Comparison of ENCODE assay signal across 16 cellular contexts in the genomic region with DNA sequence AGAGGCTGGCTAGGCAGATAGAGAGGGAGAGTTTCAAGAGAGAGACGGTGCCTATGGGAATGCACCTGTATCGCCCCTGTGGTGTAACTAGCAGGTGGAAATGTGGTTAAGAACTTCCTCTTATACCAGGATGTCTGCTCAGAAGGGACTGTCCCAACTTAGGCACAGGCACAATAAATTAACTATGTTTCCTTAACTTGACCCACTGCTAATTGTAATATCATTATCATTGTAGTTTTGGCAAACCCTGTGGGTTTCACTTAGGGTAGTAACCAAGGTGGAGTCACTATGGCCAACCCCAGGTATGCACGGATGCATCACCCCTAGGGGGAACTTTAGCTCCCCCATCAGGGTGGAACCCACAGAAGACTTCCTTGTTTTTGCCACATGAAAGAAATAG.
DNase-seq lines count a peak whose midpoint lies in the region; ATAC-seq and TF ChIP-seq lines count a peak whose summit lies in the region.
"Had no signal": no experiment of that assay in that cellular context is flagged by ENCODE, and none has a peak within 500 bp of the region (broad histone marks: within the 10 kb centered on the region; RNA-seq: fewer than 3 reads in every experiment).

No MANE protein-coding gene starts in this region.

- no peak for TF ChIP-seq CTCF in DND-41 (IDR thresholded peaks at IDR 0.05; ENCODE audit: borderline replicate concordance, extremely low read depth, low read length, poor library complexity, severe bottlenecking)

- no peak overlapping the region for H3K4me3 ChIP-seq in DND-41 (ENCODE audit: low read depth in 1 of 2, low read length in 2 of 2)
- H3K4me3 ChIP-seq in H7 (ENCODE audit: insufficient read depth, low read depth, low read length), result no peak overlapping the region
- H3K4me3 ChIP-seq: cardiac muscle cell, uterus had no signal

- H3K27me3 ChIP-seq in DND-41 (ENCODE audit: insufficient read depth, low read length, poor library complexity), result no peaks in the 10 kb centered on the region
- no peaks in the 10 kb centered on the region for H3K27me3 ChIP-seq in H7 (ENCODE audit: control insufficient read depth, insufficient read depth, low read length)
- H3K27me3 ChIP-seq: cardiac muscle cell, uterus had no signal

- peaks cover 4% of the 10 kb centered on the region for H3K9me3 Mint-ChIP-seq in activated naive CD8-positive, alpha-beta T cell treated with anti-CD3 and anti-CD28 coated beads, Interleukin-2, amount 50 U/mL, for 24 hours

- no peak overlapping the region for H3K4me2 ChIP-seq in DND-41 (ENCODE audit: insufficient read depth, low read length)

- H3K9ac ChIP-seq in DND-41 (ENCODE audit: low read depth, low read length), result no peak overlapping the region

- H3K36me3 ChIP-seq in DND-41 (ENCODE audit: insufficient read depth, low read length) (no peaks in the 10 kb centered on the region), H7 (replicated peaks; ENCODE audit: control insufficient read depth, insufficient read depth, low read length) (no peaks in the 10 kb centered on the region)
- H3K36me3 ChIP-seq: cardiac muscle cell, uterus had no signal

- peaks cover 4% of the 10 kb centered on the region for H3K27me3 Mint-ChIP-seq in activated naive CD8-positive, alpha-beta T cell treated with anti-CD3 and anti-CD28 coated beads, Interleukin-2, amount 50 U/mL, for 24 hours

- H3K27ac ChIP-seq in DND-41 (ENCODE audit: low read length), result no peak overlapping the region
- H3K27ac ChIP-seq: cardiac muscle cell, uterus had no signal

- no peaks in the 10 kb centered on the region for H4K20me1 ChIP-seq in DND-41 (ENCODE audit: insufficient read depth, low read length)

- DNase-seq in DND-41 (peak; percentile 8), H7 (no peak), NCI-H1694 (lab: John Stamatoyannopoulos, UW) (no peak), NOMO-1 treated with dmso at 0.1 percent for 144 hours (lab: John Stamatoyannopoulos, UW; ENCODE audit: unreplicated experiment) (no peak)
- peak; percentile 8 for DNase-seq in activated naive CD8-positive, alpha-beta T cell treated with anti-CD3 and anti-CD28 coated beads, Interleukin-2, amount 50 U/mL, for 24 hours
- DNase-seq: activated CD4-positive, alpha-beta T cell treated with anti-CD3 and anti-CD28 coated beads, Interleukin-2, amount 50 U/mL, for 4 hours; DMS 273 treated with DMSO at 0.1 percent for 48 hours; IMR-90; NCI-H146; NCI-H69; T-helper 9 cell; uterus had no signal

- no peaks in the 10 kb centered on the region for H3K79me2 ChIP-seq in DND-41 (ENCODE audit: insufficient read depth, low read length)

- H3K4me3 Mint-ChIP-seq in activated naive CD8-positive, alpha-beta T cell treated with anti-CD3 and anti-CD28 coated beads, Interleukin-2, amount 50 U/mL, for 24 hours, result no peak overlapping the region

- no peaks in the 10 kb centered on the region for H3K36me3 Mint-ChIP-seq in activated naive CD8-positive, alpha-beta T cell treated with anti-CD3 and anti-CD28 coated beads, Interleukin-2, amount 50 U/mL, for 24 hours (ENCODE audit: low read depth)

- no peaks in the 10 kb centered on the region for H3K9me3 ChIP-seq in DND-41 (ENCODE audit: insufficient read depth, low read length, severe bottlenecking)
- H3K9me3 ChIP-seq: uterus had no signal

- H3K27ac Mint-ChIP-seq in activated naive CD8-positive, alpha-beta T cell treated with anti-CD3 and anti-CD28 coated beads, Interleukin-2, amount 50 U/mL, for 24 hours, result no peak overlapping the region

- H3K4me1 ChIP-seq in DND-41 (ENCODE audit: insufficient read depth, low read length), result no peaks in the 10 kb centered on the region
- H3K4me1 ChIP-seq: uterus had no signal

- H2AFZ ChIP-seq in DND-41 (ENCODE audit: low read depth, low read length), result no peak overlapping the region

- peak; percentile 60; the same call in 2 of the 3 replicates for ATAC-seq in DND-41 (ENCODE audit: insufficient read depth, low read depth)
- peak; percentile 45 for ATAC-seq in GM21367 (IDR thresholded peaks at IDR 0.05; ENCODE audit: unreplicated experiment)
- ATAC-seq in HG02981 (IDR thresholded peaks at IDR 0.05; ENCODE audit: unreplicated experiment), result peak; percentile 86
- ATAC-seq in activated naive CD8-positive, alpha-beta T cell treated with anti-CD3 and anti-CD28 coated beads, Interleukin-2, amount 50 U/mL, for 24 hours, result peak; percentile 85
- no peak for ATAC-seq in GM18873 (IDR thresholded peaks at IDR 0.05; ENCODE audit: low FRiP score, unreplicated experiment)

- peaks cover 12% of the 10 kb centered on the region for H3K4me1 Mint-ChIP-seq in activated naive CD8-positive, alpha-beta T cell treated with anti-CD3 and anti-CD28 coated beads, Interleukin-2, amount 50 U/mL, for 24 hours

Comparison
In these comparisons a context has a peak if more than half of its experiments do, and no peak if none do; other contexts are left out.
1. DNase-seq: peak in DND-41 (single experiment) and activated naive CD8-positive, alpha-beta T cell treated with anti-CD3 and anti-CD28 coated beads, Interleukin-2, amount 50 U/mL, for 24 hours (single experiment); none in H7 (single experiment), NCI-H1694 (single experiment) and NOMO-1 treated with dmso at 0.1 percent for 144 hours (single experiment).